ENCODE assay signal across 10 cellular contexts in the genomic region with DNA sequence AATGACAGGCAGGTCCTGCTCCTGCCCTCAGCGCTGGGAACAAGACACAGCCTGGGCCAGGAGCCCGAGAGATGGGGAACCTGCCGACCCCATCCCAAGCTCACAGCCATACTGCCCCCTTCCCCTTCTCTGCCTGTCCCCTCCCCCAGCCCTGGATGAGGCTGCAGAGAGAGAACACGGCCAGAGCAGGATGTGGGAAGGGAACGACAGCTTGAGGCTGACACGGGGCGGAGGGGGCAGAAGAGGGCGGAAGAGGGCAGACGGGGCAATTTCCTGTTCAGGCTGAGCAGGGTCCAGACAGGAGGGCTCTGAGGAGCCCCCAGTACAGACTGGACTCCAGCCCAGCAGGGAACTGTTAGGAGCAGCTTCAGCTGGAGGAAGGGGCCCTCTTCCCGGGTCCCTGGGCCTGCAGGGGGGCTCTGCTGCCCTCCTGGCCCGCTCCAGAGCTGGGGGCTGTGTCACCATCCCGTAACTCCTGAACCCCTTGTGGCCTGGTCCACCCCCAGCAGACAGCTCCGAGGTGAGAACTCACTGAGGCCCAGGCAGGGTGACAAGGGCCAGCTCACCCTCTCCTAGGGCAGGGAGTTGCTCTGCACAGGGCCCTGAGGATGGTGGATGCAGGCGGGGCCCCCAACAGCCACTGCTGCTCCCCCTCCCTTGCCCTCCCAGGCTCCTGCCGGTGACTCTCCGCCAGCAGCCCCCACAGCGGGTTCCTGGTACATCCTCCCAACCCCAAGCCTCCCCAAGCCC. TPM values are rescaled to one million over a fixed set of nuclear protein-coding genes. Genes with fewer than 3 reads are reported as not detected.
DNase-seq lines count a peak whose midpoint lies in the region; ATAC-seq and TF ChIP-seq lines count a peak whose summit lies in the region.
"Had no signal": no experiment of that assay in that cellular context is flagged by ENCODE, and none has a peak within 500 bp of the region (broad histone marks: within the 10 kb centered on the region; RNA-seq: fewer than 3 reads in every experiment).

No MANE protein-coding gene starts in this region.

- no peaks in the 10 kb centered on the region for H3K9me3 Mint-ChIP-seq in stimulated activated effector memory CD8-positive, alpha-beta T cell treated with anti-CD3 and anti-CD28 coated beads, Interleukin-12 subunit alpha, Interleukin-12 subunit beta, amount 100 ng/mL, for 72 hours

- DNase-seq in MV-4-11 (lab: John Stamatoyannopoulos, UW) (peak; percentile 71), heart left ventricle (peak in 2 of 5 donors; percentile 37 to 72), SK-N-SH (no peak), NCI-H1694 treated with DMSO at 0.1 percent for 48 hours (lab: John Stamatoyannopoulos, UW) (no peak)
- DNase-seq in activated CD8-positive, alpha-beta memory T cell treated with anti-CD3 and anti-CD28 coated beads, Interleukin-2, amount 50 U/mL, for 24 hours (ENCODE audit: extremely low read depth) = peak; percentile 26
- DNase-seq in stimulated activated effector memory CD8-positive, alpha-beta T cell treated with anti-CD3 and anti-CD28 coated beads, Interleukin-12 subunit alpha, Interleukin-12 subunit beta, amount 100 ng/mL, for 72 hours (ENCODE audit: low spot score in 2 of 2) = peak; percentile 52 to 82
- DNase-seq: foreskin melanocyte, NCI-H2171 treated with DMSO at 0.1 percent for 48 hours had no signal

- TF ChIP-seq POLR2A in heart left ventricle (IDR thresholded peaks at IDR 0.05) = no peak

- peaks cover 15% of the 10 kb centered on the region for H3K79me2 ChIP-seq in SK-N-SH (ENCODE audit: insufficient read depth)

- H3K27me3 ChIP-seq in heart left ventricle = no peaks in the 10 kb centered on the region
- no peaks in the 10 kb centered on the region for H3K27me3 ChIP-seq in SK-N-SH (ENCODE audit: insufficient read depth)

- 67 to 80% (median 75%) methylated on average over 13 to 17 of the region's 17 CpGs for WGBS in heart left ventricle, 4 donors
- WGBS in SK-N-SH (ENCODE audit: low lambda C conversion rate) = 91% methylated on average over 9 of the region's 17 CpGs

- H3K4me2 ChIP-seq in SK-N-SH = no peak overlapping the region

- H3K36me3 Mint-ChIP-seq in stimulated activated effector memory CD8-positive, alpha-beta T cell treated with anti-CD3 and anti-CD28 coated beads, Interleukin-12 subunit alpha, Interleukin-12 subunit beta, amount 100 ng/mL, for 72 hours = peaks cover 47% of the 10 kb centered on the region

- TF ChIP-seq CTCF in heart left ventricle (IDR thresholded peaks at IDR 0.05) = no peak
- TF ChIP-seq CTCF in SK-N-SH (IDR thresholded peaks at IDR 0.05) = no peak

- ATAC-seq in heart left ventricle (no peak), HG02588 (IDR thresholded peaks at IDR 0.05; ENCODE audit: unreplicated experiment) (no peak), HG03025 (IDR thresholded peaks at IDR 0.05; ENCODE audit: low FRiP score, unreplicated experiment) (no peak)
- peak; percentile 92 for ATAC-seq in stimulated activated effector memory CD8-positive, alpha-beta T cell treated with anti-CD3 and anti-CD28 coated beads, Interleukin-12 subunit alpha, Interleukin-12 subunit beta, amount 100 ng/mL, for 72 hours

- peak overlapping the region; percentile 96 for H3K27ac Mint-ChIP-seq in stimulated activated effector memory CD8-positive, alpha-beta T cell treated with anti-CD3 and anti-CD28 coated beads, Interleukin-12 subunit alpha, Interleukin-12 subunit beta, amount 100 ng/mL, for 72 hours

- H3K9ac ChIP-seq in SK-N-SH = no peak overlapping the region

- no peaks in the 10 kb centered on the region for H3K9me3 ChIP-seq in heart left ventricle
- no peaks in the 10 kb centered on the region for H3K9me3 ChIP-seq in SK-N-SH

- H3K36me3 ChIP-seq in heart left ventricle (peaks cover 0 to 75% (median 56%) of the 10 kb centered on the region in 9 donors), SK-N-SH (replicated peaks in 1 of 2; ENCODE audit: control insufficient read depth in 1 of 2, insufficient read depth in 2 of 2, low read length in 1 of 2) (peaks cover 0 to 46% of the 10 kb centered on the region in 2 experiments)

- no peaks in the 10 kb centered on the region for H3K9me2 ChIP-seq in SK-N-SH

- no peaks in the 10 kb centered on the region for H3F3A ChIP-seq in SK-N-SH (replicated peaks; ENCODE audit: insufficient read depth)

- POLR2A ChIA-PET in SK-N-SH (lab: Yijun Ruan, JAX) = no interaction called here

- H3K27ac ChIP-seq in heart left ventricle = peak overlapping the region in 11 of 12 donors; percentile 23 to 99 (median 95)
- no peak overlapping the region for H3K27ac ChIP-seq in SK-N-SH (ENCODE audit: low read depth in 2 of 2, low read length in 1 of 2)

- H3K4me3 ChIP-seq in heart left ventricle = peak overlapping the region in 1 of 12 donors; percentile 100
- no peak overlapping the region for H3K4me3 ChIP-seq in SK-N-SH (ENCODE audit: low read depth in 2 of 2, low read length in 1 of 2)

- peak overlapping the region; percentile 74 for H3K4me3 Mint-ChIP-seq in stimulated activated effector memory CD8-positive, alpha-beta T cell treated with anti-CD3 and anti-CD28 coated beads, Interleukin-12 subunit alpha, Interleukin-12 subunit beta, amount 100 ng/mL, for 72 hours

- H3K4me1 Mint-ChIP-seq in stimulated activated effector memory CD8-positive, alpha-beta T cell treated with anti-CD3 and anti-CD28 coated beads, Interleukin-12 subunit alpha, Interleukin-12 subunit beta, amount 100 ng/mL, for 72 hours = peaks cover 63% of the 10 kb centered on the region

- H4K20me1 ChIP-seq in SK-N-SH (ENCODE audit: insufficient read depth) = 0 out of 2 replicates have a peak, but pooled peaks cover 3% of the 10 kb centered on the region

- H2AFZ ChIP-seq in SK-N-SH (ENCODE audit: low read depth) = no peak overlapping the region

- no peak for TF ChIP-seq EP300 in SK-N-SH (IDR thresholded peaks at IDR 0.05; ENCODE audit: borderline replicate concordance in 1 of 2, low read depth in 1 of 2, low read length in 1 of 2)

- H3K4me1 ChIP-seq in heart left ventricle (peaks cover 6 to 95% (median 70%) of the 10 kb centered on the region in 12 donors), SK-N-SH (ENCODE audit: control insufficient read depth in 1 of 2, insufficient read depth in 2 of 2, low read depth in 1 of 2, low read length in 1 of 2) (peaks cover 0 to 15% of the 10 kb centered on the region in 2 experiments; a peak in 1 of 4 replicates)

- TF ChIP-seq RAD21 in SK-N-SH (IDR thresholded peaks at IDR 0.05; ENCODE audit: low read length) = no peak

- intact Hi-C loops in heart left ventricle (cut with DNase I) = no loop called here

- CTCF ChIA-PET in SK-N-SH (lab: Yijun Ruan, JAX) = interaction anchor here (1.0 to 2.4 kb wide), 4 partner anchors 25 to 75 kb away, joined by 3 to 13 read pairs (median 4); no protein-coding TSS in a partner anchor

TF ChIP-seq in SK-N-SH, 30 proteins besides CTCF, POLR2A, EP300 and RAD21 (continues in another document):
- TF ChIP-seq CHD2 (IDR thresholded peaks at IDR 0.05; ENCODE audit: low read length, partially characterized antibody) (no peak), TEAD4 (IDR thresholded peaks at IDR 0.05; ENCODE audit: borderline replicate concordance, insufficient read depth) (no peak), YY1 (IDR thresholded peaks at IDR 0.05; ENCODE audit: low read depth) (no peak), GATA2 (CRISPR knock-in tag; IDR thresholded peaks at IDR 0.05) (no peak), MXI1 (IDR thresholded peaks at IDR 0.05; ENCODE audit: low read depth, low read length) (no peak), SMC3 (IDR thresholded peaks at IDR 0.05; ENCODE audit: low read depth, low read length) (no peak)
- TF ChIP-seq, protein P1, sequence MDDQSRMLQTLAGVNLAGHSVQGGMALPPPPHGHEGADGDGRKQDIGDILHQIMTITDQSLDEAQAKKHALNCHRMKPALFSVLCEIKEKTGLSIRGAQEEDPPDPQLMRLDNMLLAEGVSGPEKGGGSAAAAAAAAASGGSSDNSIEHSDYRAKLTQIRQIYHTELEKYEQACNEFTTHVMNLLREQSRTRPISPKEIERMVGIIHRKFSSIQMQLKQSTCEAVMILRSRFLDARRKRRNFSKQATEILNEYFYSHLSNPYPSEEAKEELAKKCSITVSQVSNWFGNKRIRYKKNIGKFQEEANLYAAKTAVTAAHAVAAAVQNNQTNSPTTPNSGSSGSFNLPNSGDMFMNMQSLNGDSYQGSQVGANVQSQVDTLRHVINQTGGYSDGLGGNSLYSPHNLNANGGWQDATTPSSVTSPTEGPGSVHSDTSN (IDR thresholded peaks at IDR 0.05) = no peak
- TF ChIP-seq, protein P2, sequence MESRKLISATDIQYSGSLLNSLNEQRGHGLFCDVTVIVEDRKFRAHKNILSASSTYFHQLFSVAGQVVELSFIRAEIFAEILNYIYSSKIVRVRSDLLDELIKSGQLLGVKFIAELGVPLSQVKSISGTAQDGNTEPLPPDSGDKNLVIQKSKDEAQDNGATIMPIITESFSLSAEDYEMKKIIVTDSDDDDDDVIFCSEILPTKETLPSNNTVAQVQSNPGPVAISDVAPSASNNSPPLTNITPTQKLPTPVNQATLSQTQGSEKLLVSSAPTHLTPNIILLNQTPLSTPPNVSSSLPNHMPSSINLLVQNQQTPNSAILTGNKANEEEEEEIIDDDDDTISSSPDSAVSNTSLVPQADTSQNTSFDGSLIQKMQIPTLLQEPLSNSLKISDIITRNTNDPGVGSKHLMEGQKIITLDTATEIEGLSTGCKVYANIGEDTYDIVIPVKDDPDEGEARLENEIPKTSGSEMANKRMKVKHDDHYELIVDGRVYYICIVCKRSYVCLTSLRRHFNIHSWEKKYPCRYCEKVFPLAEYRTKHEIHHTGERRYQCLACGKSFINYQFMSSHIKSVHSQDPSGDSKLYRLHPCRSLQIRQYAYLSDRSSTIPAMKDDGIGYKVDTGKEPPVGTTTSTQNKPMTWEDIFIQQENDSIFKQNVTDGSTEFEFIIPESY (IDR thresholded peaks at IDR 0.05; ENCODE audit: borderline replicate concordance, low read depth) = no peak

RNA-seq across cellular contexts. Expression of a gene that starts 5.7 kb away (rescaled TPM):
- 1,000 to 10,000 TPM in 3 of 9 donors, 100 to 1,000 TPM in 6; 580 to 1,779 (median 722) TPM for total RNA-seq in heart left ventricle
- 1,000 to 10,000 TPM in 1 of 2 donors, 100 to 1,000 TPM in 1; 420 to 1,089 TPM for polyA plus RNA-seq in heart left ventricle
- 93.0 and 187 TPM in 2 replicates for polyA plus RNA-seq in SK-N-SH (2012; rRNA removed)
- polyA plus RNA-seq in SK-N-SH (2012; cell fraction: cytosol; rRNA removed) = 58.5 and 113 TPM in 2 replicates
- polyA plus RNA-seq in SK-N-SH (2012; cell fraction: nucleus; rRNA removed) = 234 TPM in 2 replicates

RNA-seq across cellular contexts. Expression of a gene that starts 7.6 kb away (rescaled TPM):
- 1 to 10 TPM in 1 of 9 donors, under 1 TPM in 8; 0.23 to 3.6 (median 0.56) TPM for total RNA-seq in heart left ventricle
- polyA plus RNA-seq in heart left ventricle (under 1 TPM; 0.12 to 0.19 TPM), SK-N-SH (2012; rRNA removed) (0.21 and 0.31 TPM in 2 replicates)
- 0.13 and 0.24 TPM in 2 replicates for polyA plus RNA-seq in SK-N-SH (2012; cell fraction: cytosol; rRNA removed)
- polyA plus RNA-seq in SK-N-SH (2012; cell fraction: nucleus; rRNA removed) = 1.0 and 1.2 TPM in 2 replicates

Comparison
In these comparisons a context has a peak if more than half of its experiments do, and no peak if none do; other contexts are left out.
1. DNase-seq: peak in MV-4-11 (single experiment), activated CD8-positive, alpha-beta memory T cell treated with anti-CD3 and anti-CD28 coated beads, Interleukin-2, amount 50 U/mL, for 24 hours (single experiment) and stimulated activated effector memory CD8-positive, alpha-beta T cell treated with anti-CD3 and anti-CD28 coated beads, Interleukin-12 subunit alpha, Interleukin-12 subunit beta, amount 100 ng/mL, for 72 hours (2 of 2); none in SK-N-SH (single experiment) and NCI-H1694 treated with DMSO at 0.1 percent for 48 hours (single experiment).
2. H3K27ac ChIP-seq: peak in heart left ventricle (11 of 12); none in SK-N-SH (0 of 2).